38 cellular contexts compared by ENCODE assay signal in the genomic region with DNA sequence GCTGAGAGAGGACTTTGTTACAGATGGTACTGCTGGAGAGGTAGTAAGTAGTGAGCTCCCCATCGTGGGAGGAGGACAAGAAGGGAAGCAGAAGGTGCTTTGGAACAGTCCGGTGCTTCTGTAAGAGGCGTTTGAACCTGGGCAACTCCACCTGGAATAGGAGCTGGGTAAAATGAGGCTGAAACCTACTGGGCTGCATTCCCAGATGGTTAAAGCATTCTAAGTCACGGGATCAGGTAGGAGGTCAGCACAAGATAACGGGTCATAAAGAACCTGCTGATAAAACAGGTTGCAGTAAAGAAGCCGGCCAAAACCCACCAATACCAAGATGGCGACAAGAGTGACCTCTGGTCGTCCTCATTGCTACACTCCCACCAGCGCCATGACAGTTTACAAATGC. TPM values are rescaled to one million over a fixed set of nuclear protein-coding genes. Genes with fewer than 3 reads are reported as not detected.
"Had no signal": no experiment of that assay in that cellular context is flagged by ENCODE, and none has a peak within 500 bp of the region (broad histone marks: within the 10 kb centered on the region; RNA-seq: fewer than 3 reads in every experiment).

No MANE protein-coding gene starts in this region.

- H3K36me3 ChIP-seq: MG63 had no signal

- H3K4me3 ChIP-seq: MG63 had no signal

- H3K9me3 ChIP-seq: MG63 had no signal

- H3K27me3 ChIP-seq: MG63 had no signal

- DNase-seq: Karpas-422, Kasumi-1, MG63, MM.1S, MV-4-11, NCI-H1048, NCI-H1092, NCI-H1092 treated with DMSO at 0.1 percent for 48 hours, NCI-H1105, NCI-H1105 treated with DMSO at 0.1 percent for 48 hours, NCI-H1417, NCI-H1417 treated with DMSO at 0.1 percent for 48 hours, NCI-H1436, NCI-H1436 treated with DMSO at 0.1 percent for 48 hours, NCI-H146, NCI-H1694, NCI-H1694 treated with DMSO at 0.1 percent for 48 hours, NCI-H187, NCI-H187 treated with DMSO at 0.1 percent for 48 hours, NCI-H1930, NCI-H2029, NCI-H2029 treated with DMSO at 0.1 percent for 48 hours, NCI-H2081, NCI-H2081 treated with DMSO at 0.1 percent for 48 hours, NCI-H2107, NCI-H2171, NCI-H2171 treated with DMSO at 0.1 percent for 48 hours, NCI-H2227 treated with DMSO at 0.1 percent for 48 hours, NCI-H226, NCI-H345, NCI-H446, NCI-H446 treated with DMSO at 0.1 percent for 48 hours, NCI-H510A, NCI-H510A treated with DMSO at 0.1 percent for 48 hours had no signal

RNA-seq across cellular contexts. Expression of a gene that starts 22.2 kb away (rescaled TPM):
- total RNA-seq: LHCN-M2, M059J, MCF 10A, NCI-H460 had no signal
